Comparison of ENCODE assay signal across 11 cellular contexts in the genomic region with DNA sequence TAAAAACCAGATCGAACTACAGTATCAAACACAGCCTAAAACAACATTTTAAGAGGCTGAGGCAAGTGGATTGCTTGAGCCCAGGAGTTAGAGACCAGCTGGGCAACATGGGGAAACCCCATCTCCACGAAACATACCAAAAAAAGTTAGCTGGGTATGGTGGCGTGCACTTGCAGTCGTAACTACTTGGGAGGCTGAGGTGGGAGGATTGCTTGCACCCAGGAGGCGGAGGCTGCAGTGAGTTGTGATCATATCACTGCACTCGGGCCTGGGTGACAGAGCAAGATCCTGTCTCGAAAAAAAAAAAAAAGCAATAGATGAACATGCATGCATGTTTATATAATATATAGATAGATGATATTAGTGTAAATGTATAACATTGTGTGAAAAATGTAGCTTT. TPM values are rescaled to one million over a fixed set of nuclear protein-coding genes. Genes with fewer than 3 reads are reported as not detected.
DNase-seq lines count a peak whose midpoint lies in the region; ATAC-seq, FAIRE-seq and TF ChIP-seq lines count a peak whose summit lies in the region.
"Had no signal": no experiment of that assay in that cellular context is flagged by ENCODE, and none has a peak within 500 bp of the region (broad histone marks: within the 10 kb centered on the region; RNA-seq: fewer than 3 reads in every experiment).

No MANE protein-coding gene starts in this region.

- H3K27ac ChIP-seq in HepG2 (ENCODE audit: extremely low read length, insufficient read depth, low read length) (no peak overlapping the region), right lobe of liver (peak overlapping the region in 1 of 3 donors; percentile 43), thymus (ENCODE audit: low read depth) (peak overlapping the region; percentile 82)

- 56% methylated on average over 7 of the region's 7 CpGs for WGBS in HepG2 (ENCODE audit: low lambda C conversion rate)
- WGBS in right lobe of liver (ENCODE audit: insufficient coverage, low coverage, low lambda C conversion rate, missing lambda C conversion rate), result 81% methylated on average over 3 of the region's 7 CpGs
- WGBS in thymus, result 82% methylated on average over 7 of the region's 7 CpGs

- TF ChIP-seq CTCF in HepG2 (CRISPR knock-in tag; IDR thresholded peaks at IDR 0.05) (no peak), right lobe of liver (IDR thresholded peaks at IDR 0.05) (no peak)

- H3K27me3 ChIP-seq in HepG2 (ENCODE audit: control insufficient read depth in 1 of 2, insufficient read depth in 2 of 2, low read length in 2 of 2), result no peaks in the 10 kb centered on the region
- no peaks in the 10 kb centered on the region for H3K27me3 ChIP-seq in right lobe of liver
- no peaks in the 10 kb centered on the region for H3K27me3 ChIP-seq in thymus (ENCODE audit: control insufficient read depth, insufficient read depth)
- H3K27me3 ChIP-seq: heart right ventricle had no signal

- H2AFZ ChIP-seq in HepG2 (ENCODE audit: low read length), result no peak overlapping the region

- H3K36me3 ChIP-seq in HepG2 (replicated peaks in 1 of 2; ENCODE audit: control insufficient read depth in 1 of 2, insufficient read depth in 2 of 2, low read length in 2 of 2) (no peaks in the 10 kb centered on the region), right lobe of liver (no peaks in the 10 kb centered on the region), thymus (ENCODE audit: control insufficient read depth, insufficient read depth) (no peaks in the 10 kb centered on the region)
- H3K36me3 ChIP-seq: heart right ventricle had no signal

- ATAC-seq in HepG2 (no peak), right lobe of liver (no peak), T-cell (replicated peaks in 1 of 4) (peak in 2 of 4 experiments; percentile 1 to 2), Right ventricle myocardium inferior (no peak), GM19023 (IDR thresholded peaks at IDR 0.05; ENCODE audit: unreplicated experiment) (no peak)
- peak; percentile 10 for ATAC-seq in central memory CD8-positive, alpha-beta T cell (replicated peaks; ENCODE audit: extremely low read depth, poor library complexity, severe bottlenecking)

- in situ Hi-C loops in HepG2 (cut with HindIII; ENCODE audit: extremely low pct_ligation_motif_present, low pct_unique_long_range_greater_than_20kb), result loop anchor here (10.0 kb wide), 1 partner anchor 241 kb away; no protein-coding TSS in a partner anchor

- BruUV-seq in HepG2 (replicated peaks; lab: Mats Ljungman, UMichigan), result no TSS peak

- TF ChIP-seq RAD21 in HepG2 (CRISPR knock-in tag; IDR thresholded peaks at IDR 0.05), result no peak

- DNase-seq in HepG2 (ENCODE audit: low spot score) (no peak), right lobe of liver (no peak), T-cell (peak in 1 of 34 experiments; percentile 16), Right ventricle myocardium inferior (ENCODE audit: missing footprints) (no peak), COR-L47 (lab: John Stamatoyannopoulos, UW) (no peak)
- no peak for DNase-seq in central memory CD8-positive, alpha-beta T cell (ENCODE audit: low spot score in 2 of 2)
- DNase-seq: DMS79 treated with DMSO at 0.1 percent for 48 hours, GOT3, heart right ventricle had no signal

- H3K9ac ChIP-seq in HepG2 (ENCODE audit: insufficient read depth, low read depth, low read length), result peak overlapping the region; percentile 55; the same call in 1 of the 2 replicates

- no peaks in the 10 kb centered on the region for H3K36me3 Mint-ChIP-seq in T-cell
- H3K36me3 Mint-ChIP-seq in central memory CD8-positive, alpha-beta T cell (ENCODE audit: insufficient read depth), result peaks cover 1% of the 10 kb centered on the region

- CTCF ChIA-PET in HepG2 (lab: Yijun Ruan, JAX; ENCODE audit: low intra/inter-chr PET ratio, low total read pairs) (interaction anchor here (2.2 kb wide), 1 partner anchor 38 kb away, joined by 24 read pairs; no protein-coding TSS in a partner anchor), T-cell (lab: Charles Lee) (interaction anchor here (0.6 to 2.1 kb wide), 6 partner anchors 82 to 834 kb away, joined by 3 to 12 read pairs (median 4); no protein-coding TSS in a partner anchor)

- no peak for TF ChIP-seq POLR2A in HepG2 (IDR thresholded peaks at IDR 0.05; ENCODE audit: insufficient read depth in 1 of 2, low read depth in 2 of 2, low read length in 2 of 2)
- no peak for TF ChIP-seq POLR2A in right lobe of liver (IDR thresholded peaks at IDR 0.05)

- no peaks in the 10 kb centered on the region for H3K9me3 Mint-ChIP-seq in T-cell
- no peaks in the 10 kb centered on the region for H3K9me3 Mint-ChIP-seq in central memory CD8-positive, alpha-beta T cell

- no peak for FAIRE-seq in HepG2 (lab: Jason Lieb, UNC)

- peak overlapping the region; percentile 83 for H3K4me2 ChIP-seq in HepG2 (ENCODE audit: low read depth, low read length)

- H3K4me1 Mint-ChIP-seq in T-cell, result peaks cover 33 to 35% (median 34%) of the 10 kb centered on the region in 3 donors
- peaks cover 23% of the 10 kb centered on the region for H3K4me1 Mint-ChIP-seq in central memory CD8-positive, alpha-beta T cell

- no peak for TF ChIP-seq EP300 in HepG2 (IDR thresholded peaks at IDR 0.05; ENCODE audit: low read depth in 2 of 2, low read length in 2 of 2)
- TF ChIP-seq EP300 in HepG2 (CRISPR knock-in tag; IDR thresholded peaks at IDR 0.05; ENCODE audit: borderline replicate concordance), result no peak

- H3K4me3 Mint-ChIP-seq in T-cell, result peak overlapping the region in 2 of 3 donors; percentile 71 to 79
- H3K4me3 Mint-ChIP-seq in central memory CD8-positive, alpha-beta T cell, result peak overlapping the region; percentile 76

- H3K4me3 ChIP-seq in HepG2 (replicated peaks in 1 of 3; ENCODE audit: insufficient read depth in 1 of 3, low read depth in 2 of 3, low read length in 3 of 3), result peak overlapping the region in 1 of 3 experiments; percentile 59; a peak in 1 of 6 replicates
- H3K4me3 ChIP-seq in right lobe of liver, result no peak overlapping the region
- no peak overlapping the region for H3K4me3 ChIP-seq in thymus (ENCODE audit: low read length)

- H3K27ac Mint-ChIP-seq in T-cell, result peak overlapping the region; percentile 97 to 98
- peak overlapping the region; percentile 96 for H3K27ac Mint-ChIP-seq in central memory CD8-positive, alpha-beta T cell (ENCODE audit: low read depth)

- H3K79me2 ChIP-seq in HepG2 (ENCODE audit: insufficient read depth, low read length), result no peaks in the 10 kb centered on the region

- no peaks in the 10 kb centered on the region for H3K27me3 Mint-ChIP-seq in T-cell
- H3K27me3 Mint-ChIP-seq in central memory CD8-positive, alpha-beta T cell, result no peaks in the 10 kb centered on the region

- peaks cover 87% of the 10 kb centered on the region for H3K4me1 ChIP-seq in HepG2 (ENCODE audit: insufficient read depth, low read length)
- peaks cover 0 to 33% (median 2%) of the 10 kb centered on the region in 4 donors for H3K4me1 ChIP-seq in right lobe of liver
- peaks cover 8% of the 10 kb centered on the region for H3K4me1 ChIP-seq in thymus (ENCODE audit: control insufficient read depth, insufficient read depth, low read length)

- intact Hi-C loops in HepG2 (cut with micrococcal nuclease; ENCODE audit: unreplicated experiment), result loop anchor here (2.0 kb wide), 2 partner anchors 833 to 1091 kb away; no protein-coding TSS in a partner anchor
- intact Hi-C loops in right lobe of liver (cut with DNase I), result no loop called here
- intact Hi-C loops in Right ventricle myocardium inferior (cut with DNase I), result loop anchor here (2.0 to 10.0 kb wide), 2 partner anchors 1091 to 1741 kb away; partner anchors contain the start of genes NHLRC3 and PROSER1

- H3K9me3 ChIP-seq in HepG2 (ENCODE audit: low read length) (no peaks in the 10 kb centered on the region), right lobe of liver (no peaks in the 10 kb centered on the region), thymus (ENCODE audit: control insufficient read depth) (no peaks in the 10 kb centered on the region)
- H3K9me3 ChIP-seq: heart right ventricle had no signal

- H4K20me1 ChIP-seq in HepG2 (ENCODE audit: insufficient read depth, low read length), result no peaks in the 10 kb centered on the region

- POLR2A ChIA-PET in HepG2 (lab: Yijun Ruan, JAX), result interaction anchor here (4.0 kb wide), 1 partner anchor 11 kb away, joined by 14 read pairs; no protein-coding TSS in a partner anchor
- POLR2A ChIA-PET in T-cell (lab: Charles Lee), result interaction anchor here in 1 of 2 donors (0.5 kb wide), 1 partner anchor 263 kb away, joined by 9 read pairs; no protein-coding TSS in a partner anchor

RNA-seq across cellular contexts. Expression of gene MRPS31, which starts 5.2 kb away (rescaled TPM):
- 34.1 and 43.5 TPM in 2 replicates for total RNA-seq in HepG2 (2016; rRNA removed; fragmentation: Illumina TruSeq; extraction: Trizol)
- total RNA-seq in HepG2 (2016; cell fraction: cytosol; rRNA removed; fragmentation: Illumina TruSeq; extraction: Trizol; ENCODE audit: low read depth), result 16.8 and 19.4 TPM in 2 replicates
- total RNA-seq in HepG2 (2016; cell fraction: insoluble cytoplasmic fraction; rRNA removed; fragmentation: Illumina TruSeq; extraction: Trizol), result 33.0 and 40.4 TPM in 2 replicates
- 18.7 and 19.6 TPM in 2 replicates for total RNA-seq in HepG2 (2016; cell fraction: membrane; rRNA removed; fragmentation: Illumina TruSeq; extraction: Trizol)
- 23.7 and 27.9 TPM in 2 replicates for total RNA-seq in HepG2 (2016; cell fraction: nucleus; rRNA removed; fragmentation: Illumina TruSeq; extraction: Trizol)
- 20.4 and 23.7 TPM in 2 replicates for polyA plus RNA-seq in HepG2 (2011; rRNA removed)
- 11.8 and 14.3 TPM in 2 replicates for polyA plus RNA-seq in HepG2 (2011; cell fraction: cytosol; rRNA removed)
- 13.6 and 19.3 TPM in 2 replicates for polyA plus RNA-seq in HepG2 (2011; cell fraction: nucleus; rRNA removed)
- polyA plus RNA-seq in HepG2 (2012), result 20.1 and 23.9 TPM in 2 replicates
- 15.7 and 16.2 TPM in 2 replicates for polyA plus RNA-seq in HepG2 (2016; cell fraction: cytosol; fragmentation: Illumina TruSeq; extraction: Trizol; ENCODE audit: low read depth)
- polyA plus RNA-seq in HepG2 (2016; cell fraction: insoluble cytoplasmic fraction; fragmentation: Illumina TruSeq; extraction: Trizol; ENCODE audit: low read depth), result 41.7 and 42.1 TPM in 2 replicates
- 14.6 and 14.8 TPM in 2 replicates for polyA plus RNA-seq in HepG2 (2016; cell fraction: membrane; fragmentation: Illumina TruSeq; extraction: Trizol; ENCODE audit: low read depth)
- 33.3 and 34.6 TPM in 2 replicates for polyA plus RNA-seq in HepG2 (2016; cell fraction: nucleus; fragmentation: Illumina TruSeq; extraction: Trizol; ENCODE audit: insufficient read depth, low read depth)
- 4.6 and 5.6 TPM in 2 replicates for polyA minus RNA-seq in HepG2 (2011; rRNA and poly(A)+ RNA removed; ENCODE audit: low replicate concordance)
- polyA minus RNA-seq in HepG2 (2011; cell fraction: cytosol; rRNA and poly(A)+ RNA removed), result 6.1 and 9.2 TPM in 2 replicates
- polyA minus RNA-seq in HepG2 (2011; cell fraction: nucleus; rRNA and poly(A)+ RNA removed), result 23.2 and 39.9 TPM in 2 replicates
- total RNA-seq in right lobe of liver, result 10 to 100 TPM; 13.6 to 24.3 (median 20.0) TPM
- total RNA-seq in T-cell, result 10 to 100 TPM; 19.2 to 34.4 (median 28.5) TPM
- polyA plus RNA-seq in thymus, result 61.3 TPM
- total RNA-seq in Right ventricle myocardium inferior, result 30.0 TPM

RNA-seq across cellular contexts. Expression of gene SLC25A15, which starts 13.2 kb away (rescaled TPM):
- total RNA-seq in HepG2 (2016; rRNA removed; fragmentation: Illumina TruSeq; extraction: Trizol) (39.1 and 47.6 TPM in 2 replicates), right lobe of liver (100 to 1,000 TPM in 1 of 6 experiments, 10 to 100 TPM in 5; 28.0 to 168 (median 79.9) TPM), T-cell (10 to 100 TPM in 3 of 5 donors, 1 to 10 TPM in 2; 6.1 to 13.4 (median 10.2) TPM), Right ventricle myocardium inferior (4.8 TPM)
- 22.0 and 24.4 TPM in 2 replicates for total RNA-seq in HepG2 (2016; cell fraction: cytosol; rRNA removed; fragmentation: Illumina TruSeq; extraction: Trizol; ENCODE audit: low read depth)
- total RNA-seq in HepG2 (2016; cell fraction: insoluble cytoplasmic fraction; rRNA removed; fragmentation: Illumina TruSeq; extraction: Trizol), result 42.6 and 49.3 TPM in 2 replicates
- 48.8 and 50.6 TPM in 2 replicates for total RNA-seq in HepG2 (2016; cell fraction: membrane; rRNA removed; fragmentation: Illumina TruSeq; extraction: Trizol)
- 23.6 and 26.4 TPM in 2 replicates for total RNA-seq in HepG2 (2016; cell fraction: nucleus; rRNA removed; fragmentation: Illumina TruSeq; extraction: Trizol)
- polyA plus RNA-seq in HepG2 (2011; rRNA removed) (16.7 and 17.3 TPM in 2 replicates), thymus (3.0 TPM)
- 18.4 TPM in 2 replicates for polyA plus RNA-seq in HepG2 (2011; cell fraction: cytosol; rRNA removed)
- 13.4 and 16.0 TPM in 2 replicates for polyA plus RNA-seq in HepG2 (2011; cell fraction: nucleus; rRNA removed)
- polyA plus RNA-seq in HepG2 (2012), result 15.2 and 20.8 TPM in 2 replicates
- polyA plus RNA-seq in HepG2 (2016; cell fraction: cytosol; fragmentation: Illumina TruSeq; extraction: Trizol; ENCODE audit: low read depth), result 16.9 and 21.3 TPM in 2 replicates
- polyA plus RNA-seq in HepG2 (2016; cell fraction: insoluble cytoplasmic fraction; fragmentation: Illumina TruSeq; extraction: Trizol; ENCODE audit: low read depth), result 29.3 and 33.6 TPM in 2 replicates
- polyA plus RNA-seq in HepG2 (2016; cell fraction: membrane; fragmentation: Illumina TruSeq; extraction: Trizol; ENCODE audit: low read depth), result 26.5 and 28.3 TPM in 2 replicates
- 21.7 and 25.2 TPM in 2 replicates for polyA plus RNA-seq in HepG2 (2016; cell fraction: nucleus; fragmentation: Illumina TruSeq; extraction: Trizol; ENCODE audit: insufficient read depth, low read depth)
- 51.4 and 76.4 TPM in 2 replicates for polyA minus RNA-seq in HepG2 (2011; rRNA and poly(A)+ RNA removed; ENCODE audit: low replicate concordance)
- 18.8 and 20.9 TPM in 2 replicates for polyA minus RNA-seq in HepG2 (2011; cell fraction: cytosol; rRNA and poly(A)+ RNA removed)
- polyA minus RNA-seq in HepG2 (2011; cell fraction: nucleus; rRNA and poly(A)+ RNA removed), result 15.6 and 18.8 TPM in 2 replicates

Comparison
In these comparisons a context has a peak if more than half of its experiments do, and no peak if none do; other contexts are left out.
1. intact Hi-C loops: an anchor here in HepG2 (2.0 kb wide) and Right ventricle myocardium inferior (2.0 to 10.0 kb wide); none called in right lobe of liver.